Comparison of ENCODE assay signal across 8 cellular contexts in the genomic region with DNA sequence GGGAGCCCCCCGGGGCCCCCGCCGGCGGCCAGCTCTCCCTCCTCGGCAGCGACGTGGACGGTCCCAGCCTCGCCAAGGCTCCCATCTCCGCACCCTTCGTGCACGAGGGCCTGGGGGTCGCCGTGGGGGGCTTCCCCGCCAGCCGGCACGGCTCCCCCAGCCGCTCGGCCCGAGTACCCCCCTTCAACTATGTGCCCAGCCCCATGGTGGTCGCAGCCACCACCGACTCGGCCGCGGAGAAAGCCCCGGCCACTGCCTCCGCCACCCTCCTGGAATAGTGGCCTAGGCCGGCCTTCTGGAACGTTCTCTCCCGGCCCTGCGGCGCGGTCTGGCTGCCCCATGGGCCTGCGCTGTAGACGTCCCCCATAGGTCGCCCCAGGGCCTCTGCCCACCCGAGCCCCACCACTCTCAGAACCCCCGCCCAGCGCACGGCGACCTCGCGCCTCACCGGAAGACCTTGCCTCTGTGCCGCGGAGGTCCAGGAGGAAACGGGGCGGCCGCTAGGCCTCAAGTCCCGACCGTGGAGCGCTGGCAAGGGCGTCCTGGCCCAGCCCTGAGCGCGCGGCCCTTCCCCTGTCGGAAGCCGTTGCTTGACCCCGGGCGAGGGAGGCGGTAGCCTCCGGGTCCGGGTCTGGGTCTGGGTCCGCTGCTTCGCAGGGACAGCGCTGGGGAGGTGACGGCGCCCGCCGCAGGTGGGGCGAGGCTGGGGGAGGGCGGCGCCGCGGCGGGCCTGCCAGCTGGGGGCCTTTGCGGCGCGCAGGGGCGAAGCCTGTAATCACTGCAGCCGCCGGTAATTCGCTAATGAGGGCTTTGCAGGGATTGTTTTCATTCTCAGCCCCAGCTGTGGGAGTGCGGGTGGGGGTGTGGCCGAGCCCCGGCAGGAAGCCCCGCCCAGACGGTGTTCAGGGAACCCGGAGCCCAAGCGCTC. TPM values are rescaled to one million over a fixed set of nuclear protein-coding genes. Genes with fewer than 3 reads are reported as not detected.
DNase-seq lines count a peak whose midpoint lies in the region; ATAC-seq and TF ChIP-seq lines count a peak whose summit lies in the region.

No MANE protein-coding gene starts in this region.

- no peaks in the 10 kb centered on the region for H3K79me2 ChIP-seq in mesendoderm (ENCODE audit: control insufficient read depth, insufficient read depth, low read length)

- H3K4ac ChIP-seq in IMR-90 (ENCODE audit: low read depth, low read length) (no peak overlapping the region), mesendoderm (ENCODE audit: low read depth, low read length) (no peak overlapping the region)

- no peak overlapping the region for H3K9ac ChIP-seq in IMR-90 (ENCODE audit: low read depth, low read length)
- peak overlapping the region; percentile 27 for H3K9ac ChIP-seq in mesendoderm (ENCODE audit: low read length)

- TF ChIP-seq CTCF in AG04449 (IDR thresholded peaks at IDR 0.05; ENCODE audit: insufficient read depth, low read length, missing control alignments) (no peak), IMR-90 (conservative IDR thresholded peaks at IDR 0.05; ENCODE audit: low read depth, low read length) (no peak), WI38 (IDR thresholded peaks at IDR 0.05; ENCODE audit: low read depth, low read length) (no peak)

- BruUV-seq in IMR-90 (replicated peaks; lab: Mats Ljungman, UMichigan) = no TSS peak

- H3K4me1 ChIP-seq in IMR-90 (ENCODE audit: control insufficient read depth, insufficient read depth, low read length) = peaks cover 21% of the 10 kb centered on the region
- peaks cover 3% of the 10 kb centered on the region for H3K4me1 ChIP-seq in mesendoderm (ENCODE audit: control insufficient read depth, low read depth, low read length)

- no peaks in the 10 kb centered on the region; the same call in 1 of the 2 replicates for H3K36me3 ChIP-seq in IMR-90 (ENCODE audit: control insufficient read depth, insufficient read depth, low read length)
- H3K36me3 ChIP-seq in mesendoderm (ENCODE audit: control insufficient read depth, insufficient read depth, low read length) = no peaks in the 10 kb centered on the region

- in situ Hi-C loops in IMR-90 (cut with MboI; ENCODE audit: low sequenced_read_pairs) = no loop called here

- H2BK5ac ChIP-seq in IMR-90 (ENCODE audit: low read depth, low read length, poor library complexity, severe bottlenecking) (no peak overlapping the region), mesendoderm (ENCODE audit: low read length) (no peak overlapping the region)

- H4K5ac ChIP-seq in IMR-90 (ENCODE audit: low read depth, low read length) (no peak overlapping the region), mesendoderm (ENCODE audit: low read length) (no peak overlapping the region)

- no peak overlapping the region for H3K27ac ChIP-seq in IMR-90 (ENCODE audit: insufficient read depth, low read length)
- no peak overlapping the region for H3K27ac ChIP-seq in mesendoderm (ENCODE audit: low read depth, low read length)

- dilution Hi-C loops in IMR-90 (cut with HindIII; ENCODE audit: low sequenced_read_pairs, unreplicated experiment) = no loop called here

- H3K4me3 ChIP-seq in AG04449 (ENCODE audit: low read depth, low read length) (peak overlapping the region; percentile 15), IMR-90 (ENCODE audit: insufficient read depth, low read depth, low read length) (peak overlapping the region; percentile 15; the same call in 1 of the 2 replicates), WI38 (ENCODE audit: low read depth, low read length) (peak overlapping the region; percentile 30), mesendoderm (ENCODE audit: low read length) (no peak overlapping the region)

- CTCF ChIA-PET in AG04449 (lab: Yijun Ruan, JAX) = interaction anchor here (1.5 to 1.7 kb wide), 2 partner anchors 25 to 190 kb away, joined by 5 to 6 read pairs; no protein-coding TSS in a partner anchor
- CTCF ChIA-PET in IMR-90 (lab: Yijun Ruan, JAX) = no interaction called here

- WGBS in IMR-90 (ENCODE audit: extremely low coverage in 2 of 2, insufficient read length in 1 of 2), 2 experiments = 10% methylated on average over 41 of the region's 90 CpGs; no CpG with 5 or more reads in 1 of the 2 experiments
- WGBS in mesendoderm (ENCODE audit: extremely low coverage, insufficient coverage, low lambda C conversion rate) = no CpG with 5 or more reads among the region's 90 CpGs

- H2BK15ac ChIP-seq in IMR-90 (ENCODE audit: low read depth, low read length) = no peak overlapping the region
- no peak overlapping the region for H2BK15ac ChIP-seq in mesendoderm (replicated peaks; ENCODE audit: low read depth)

- POLR2A ChIA-PET in AG04449 (lab: Yijun Ruan, JAX) = interaction anchor here (1.1 kb wide), 1 partner anchor 201 kb away, joined by 3 read pairs; a partner anchor contains a TSS
- POLR2A ChIA-PET in IMR-90 (lab: Charles Lee; ENCODE audit: unreplicated experiment) = no interaction called here

- no peak for TF ChIP-seq POLR2A in IMR-90 (IDR thresholded peaks at IDR 0.05; ENCODE audit: low read depth, low read length)

- H3K9me3 ChIP-seq in IMR-90 (ENCODE audit: control insufficient read depth, insufficient read depth, low read length) = no peaks in the 10 kb centered on the region; the same call in 1 of the 2 replicates

- H2BK120ac ChIP-seq in IMR-90 (ENCODE audit: low read depth, low read length) = no peak overlapping the region
- no peak overlapping the region for H2BK120ac ChIP-seq in mesendoderm (ENCODE audit: low read depth, low read length)

- H3K23ac ChIP-seq in IMR-90 (ENCODE audit: low read depth, low read length) (no peak overlapping the region), mesendoderm (ENCODE audit: low read length) (no peak overlapping the region)

- peak; percentile 38 for ATAC-seq in IMR-90 (ENCODE audit: low read depth)
- ATAC-seq in GM19467 (IDR thresholded peaks at IDR 0.05; ENCODE audit: unreplicated experiment) = no peak

- no peak overlapping the region for H2AK5ac ChIP-seq in IMR-90 (ENCODE audit: low read depth, low read length)
- H2AK5ac ChIP-seq in mesendoderm (ENCODE audit: low read length) = no peak overlapping the region

- no peak overlapping the region for H3K14ac ChIP-seq in IMR-90 (replicated peaks; ENCODE audit: low read depth, low read length)

- H3K27me3 ChIP-seq in IMR-90 (ENCODE audit: control insufficient read depth, insufficient read depth, low read length) = peaks cover 69% of the 10 kb centered on the region
- H3K27me3 ChIP-seq in mesendoderm (ENCODE audit: insufficient read depth, low read length, poor library complexity) = peaks cover 42% of the 10 kb centered on the region

- H3K9me1 ChIP-seq in IMR-90 (ENCODE audit: insufficient read depth, low read length) = no peaks in the 10 kb centered on the region

- no peak for DNase-seq in AG04449 (ENCODE audit: low read depth, low spot score)
- DNase-seq in IMR-90 = no peak
- DNase-seq in central memory CD4-positive, alpha-beta T cell = peak; percentile 59
- DNase-seq in mesendoderm = peak; percentile 71
- peak; percentile 53 for DNase-seq in stimulated activated CD8-positive, alpha-beta memory T cell treated with anti-CD3 and anti-CD28 coated beads, Interleukin-7, amount 100 ng/mL, for 24 hours (ENCODE audit: low read depth)
- no peak for DNase-seq in kidney glomerular epithelial cell (lab: John Stamatoyannopoulos, UW)

- peaks cover 0 to 23% of the 10 kb centered on the region in 2 experiments; a peak in 1 of 4 replicates for H3K79me1 ChIP-seq in IMR-90 (ENCODE audit: low read depth in 1 of 2, low read length in 2 of 2)
- no peaks in the 10 kb centered on the region for H3K79me1 ChIP-seq in mesendoderm (ENCODE audit: low read length)

- H2AFZ ChIP-seq in IMR-90 (replicated peaks; ENCODE audit: low read length, poor library complexity) = peak overlapping the region; percentile 67

- H4K8ac ChIP-seq in IMR-90 (ENCODE audit: low read depth in 2 of 2, low read length in 2 of 2) = no peak overlapping the region
- no peak overlapping the region for H4K8ac ChIP-seq in mesendoderm (ENCODE audit: low read depth, low read length)

- H3K18ac ChIP-seq in IMR-90 (ENCODE audit: low read depth, low read length) (no peak overlapping the region), mesendoderm (ENCODE audit: low read length) (no peak overlapping the region)

- H2BK20ac ChIP-seq in IMR-90 (ENCODE audit: low read depth, low read length) = no peak overlapping the region

- peaks cover 91% of the 10 kb centered on the region for H4K20me1 ChIP-seq in IMR-90 (ENCODE audit: insufficient read depth, low read length)

- no peak for TF ChIP-seq RAD21 in IMR-90 (IDR thresholded peaks at IDR 0.05; ENCODE audit: low read length)

- H3K4me2 ChIP-seq in IMR-90 (ENCODE audit: low read depth, low read length) (peak overlapping the region; percentile 75; the same call in 1 of the 2 replicates), mesendoderm (ENCODE audit: low read length) (peak overlapping the region; percentile 20)

- H3K56ac ChIP-seq in IMR-90 (ENCODE audit: extremely low read depth, insufficient read depth, low read length) (no peak overlapping the region), mesendoderm (ENCODE audit: low read length) (peak overlapping the region; percentile 49)

- no peak overlapping the region for H4K91ac ChIP-seq in IMR-90 (ENCODE audit: insufficient read depth, low read depth, low read length)

- intact Hi-C loops in IMR-90 (cut with micrococcal nuclease) = no loop called here

- no peak overlapping the region for H2AK9ac ChIP-seq in IMR-90 (replicated peaks; ENCODE audit: low read depth, low read length, poor library complexity)

RNA-seq across cellular contexts. Expression of a gene that starts 8.8 kb away (rescaled TPM):
- 10.4 and 10.6 TPM in 2 replicates for total RNA-seq in IMR-90 (2012; rRNA removed)
- 34.9 and 40.8 TPM in 2 replicates for polyA plus RNA-seq in IMR-90 (2012; rRNA removed)
- 36.9 and 49.4 TPM in 2 replicates for polyA plus RNA-seq in IMR-90 (2012; cell fraction: cytosol; rRNA removed)
- 25.0 and 47.9 TPM in 2 replicates for polyA plus RNA-seq in IMR-90 (2012; cell fraction: nucleus; rRNA removed; ENCODE audit: low replicate concordance)
- 21.6 TPM for polyA plus RNA-seq in mesendoderm (2013, experiment 1 of 2)
- 22.2 TPM for polyA plus RNA-seq in mesendoderm (2013, experiment 2 of 2)

RNA-seq across cellular contexts. Expression of a gene that starts 19.9 kb away (rescaled TPM):
- total RNA-seq in IMR-90 (2012; rRNA removed) = 0.56 and 0.72 TPM in 2 replicates
- polyA plus RNA-seq in IMR-90 (2012; rRNA removed) = 1.7 and 2.9 TPM in 2 replicates
- polyA plus RNA-seq in IMR-90 (2012; cell fraction: cytosol; rRNA removed) = 0.29 and 1.2 TPM in 2 replicates
- 31.5 and 85.3 TPM in 2 replicates for polyA plus RNA-seq in IMR-90 (2012; cell fraction: nucleus; rRNA removed; ENCODE audit: low replicate concordance)
- 0.76 TPM for polyA plus RNA-seq in mesendoderm (2013, experiment 1 of 2)
- polyA plus RNA-seq in mesendoderm (2013, experiment 2 of 2) = 0.70 TPM

RNA-seq across cellular contexts. Expression of a gene that starts 20.3 kb away (rescaled TPM):
- total RNA-seq in IMR-90 (2012; rRNA removed) = 0.28 and 0.36 TPM in 2 replicates
- polyA plus RNA-seq in IMR-90 (2012; rRNA removed) = 0.41 and 0.42 TPM in 2 replicates
- polyA plus RNA-seq in IMR-90 (2012; cell fraction: cytosol; rRNA removed) = 0.17 and 0.55 TPM in 2 replicates
- 0.89 and 2.3 TPM in 2 replicates for polyA plus RNA-seq in IMR-90 (2012; cell fraction: nucleus; rRNA removed; ENCODE audit: low replicate concordance)
- 0.03 TPM for polyA plus RNA-seq in mesendoderm (2013, experiment 1 of 2)
- 0.06 TPM for polyA plus RNA-seq in mesendoderm (2013, experiment 2 of 2)

RNA-seq across cellular contexts. Expression of a gene that starts 20.8 kb away (rescaled TPM):
- total RNA-seq in IMR-90 (2012; rRNA removed) = 1.3 and 1.7 TPM in 2 replicates
- polyA plus RNA-seq in IMR-90 (2012; rRNA removed) = 2.2 and 3.2 TPM in 2 replicates
- 2.8 and 4.8 TPM in 2 replicates for polyA plus RNA-seq in IMR-90 (2012; cell fraction: cytosol; rRNA removed)
- 2.0 and 2.7 TPM in 2 replicates for polyA plus RNA-seq in IMR-90 (2012; cell fraction: nucleus; rRNA removed; ENCODE audit: low replicate concordance)
- 1.5 TPM for polyA plus RNA-seq in mesendoderm (2013, experiment 1 of 2)
- polyA plus RNA-seq in mesendoderm (2013, experiment 2 of 2) = 1.5 TPM

RNA-seq across cellular contexts. Expression of a gene that starts 32.0 kb away (rescaled TPM):
- 834 and 1,179 TPM in 2 replicates for total RNA-seq in IMR-90 (2012; rRNA removed)
- 1,855 and 2,269 TPM in 2 replicates for polyA plus RNA-seq in IMR-90 (2012; rRNA removed)
- 15,264 and 18,725 TPM in 2 replicates for polyA plus RNA-seq in IMR-90 (2012; cell fraction: cytosol; rRNA removed)
- 1,510 and 3,480 TPM in 2 replicates for polyA plus RNA-seq in IMR-90 (2012; cell fraction: nucleus; rRNA removed; ENCODE audit: low replicate concordance)
- polyA plus RNA-seq in mesendoderm (2013, experiment 1 of 2) = 2,706 TPM
- polyA plus RNA-seq in mesendoderm (2013, experiment 2 of 2) = 2,673 TPM

Comparison
In these comparisons a context has a peak if more than half of its experiments do, and no peak if none do; other contexts are left out.
1. DNase-seq: peak in central memory CD4-positive, alpha-beta T cell (single experiment), mesendoderm (single experiment) and stimulated activated CD8-positive, alpha-beta memory T cell treated with anti-CD3 and anti-CD28 coated beads, Interleukin-7, amount 100 ng/mL, for 24 hours (single experiment); none in AG04449 (single experiment), IMR-90 (single experiment) and kidney glomerular epithelial cell (single experiment).